ENCODE assay signal across 2 cellular contexts in genomic region chr12:128905003-128905544, GRCh38.
TF ChIP-seq lines count a peak whose summit lies in the region.

No MANE protein-coding gene starts in this region.

TF ChIP-seq in HEK293, 187 proteins besides CTCF, POLR2A, EP300 and RAD21 (continues in another document):
- TF ChIP-seq PRDM2 (tag by site-specific recombination; IDR thresholded peaks at IDR 0.05; ENCODE audit: borderline replicate concordance), result no peak
- no peak for TF ChIP-seq ZBTB26 (tag by site-specific recombination; optimal IDR thresholded peaks at IDR 0.05)
- TF ChIP-seq PATZ1 (tag by site-specific recombination; IDR thresholded peaks at IDR 0.05), result no peak
- 0 out of 2 replicates have a peak, but pooled peaks have one; percentile 4 for TF ChIP-seq ATF2 (tag by site-specific recombination; IDR thresholded peaks at IDR 0.05; ENCODE audit: low read depth)
- no peak for TF ChIP-seq RBAK (tag by site-specific recombination; IDR thresholded peaks at IDR 0.05)
- no peak for TF ChIP-seq ZNF341 (tag by site-specific recombination; IDR thresholded peaks at IDR 0.05; ENCODE audit: low read depth)

TF ChIP-seq in HepG2, 621 proteins besides CTCF, POLR2A, EP300 and RAD21 (continued from another document and continues in another):
- TF ChIP-seq SKIL (CRISPR knock-in tag; IDR thresholded peaks at IDR 0.05; ENCODE audit: borderline replicate concordance) (peak; percentile 57), ZNF784 (CRISPR knock-in tag; IDR thresholded peaks at IDR 0.05; ENCODE audit: borderline replicate concordance) (peak; percentile 54; the same call in 1 of the 2 replicates), SALL1 (CRISPR knock-in tag; IDR thresholded peaks at IDR 0.05) (peak; percentile 98), MED1 (CRISPR knock-in tag; IDR thresholded peaks at IDR 0.05) (peak; percentile 83), ZNF781 (CRISPR knock-in tag; IDR thresholded peaks at IDR 0.05; ENCODE audit: borderline replicate concordance, not compliant biosample characterization) (peak; percentile 54), TBX3 (IDR thresholded peaks at IDR 0.05; ENCODE audit: borderline replicate concordance) (peak; percentile 70; the same call in 1 of the 2 replicates), ZNF749 (CRISPR knock-in tag; IDR thresholded peaks at IDR 0.05; ENCODE audit: borderline replicate concordance) (no peak), ATF2 (CRISPR knock-in tag; IDR thresholded peaks at IDR 0.05) (peak; percentile 55; the same call in 1 of the 2 replicates), HBP1 (CRISPR knock-in tag; IDR thresholded peaks at IDR 0.05; ENCODE audit: low read depth) (peak; percentile 62; the same call in 1 of the 2 replicates), MIER2 (CRISPR knock-in tag; IDR thresholded peaks at IDR 0.05) (peak; percentile 50; the same call in 1 of the 2 replicates), GFI1 (CRISPR knock-in tag; IDR thresholded peaks at IDR 0.05; ENCODE audit: borderline replicate concordance) (no peak), ZSCAN5A (CRISPR knock-in tag; IDR thresholded peaks at IDR 0.05; ENCODE audit: borderline replicate concordance) (peak; percentile 63; the same call in 1 of the 2 replicates), ZNF572 (CRISPR knock-in tag; IDR thresholded peaks at IDR 0.05) (no peak), REL (CRISPR knock-in tag; conservative IDR thresholded peaks at IDR 0.05) (no peak), HOXA3 (CRISPR knock-in tag; IDR thresholded peaks at IDR 0.05) (peak; percentile 96), MNT (IDR thresholded peaks at IDR 0.05) (peak; percentile 68), ZFP36L1 (CRISPR knock-in tag; IDR thresholded peaks at IDR 0.05) (peak; percentile 88; the same call in 1 of the 2 replicates), SKI (IDR thresholded peaks at IDR 0.05; ENCODE audit: partially characterized antibody) (peak; percentile 14), KLF11 (CRISPR knock-in tag; IDR thresholded peaks at IDR 0.05) (0 out of 2 replicates have a peak, but pooled peaks have one; percentile 28), ZNF18 (CRISPR knock-in tag; IDR thresholded peaks at IDR 0.05; ENCODE audit: insufficient replicate concordance) (peak; percentile 61), UBTF (CRISPR knock-in tag; IDR thresholded peaks at IDR 0.05) (peak; percentile 40; the same call in 1 of the 2 replicates), ZSCAN9 (CRISPR knock-in tag; IDR thresholded peaks at IDR 0.05; ENCODE audit: borderline replicate concordance) (peak; percentile 55; the same call in 1 of the 2 replicates), NFIC (IDR thresholded peaks at IDR 0.05; ENCODE audit: low read length) (0 out of 2 replicates have a peak, but pooled peaks have one; percentile 39), BCL6 (CRISPR knock-in tag; IDR thresholded peaks at IDR 0.05) (peak; percentile 84), ZC3H13 (CRISPR knock-in tag; IDR thresholded peaks at IDR 0.05) (0 out of 2 replicates have a peak, but pooled peaks have one; percentile 40), IRF2 (CRISPR knock-in tag; IDR thresholded peaks at IDR 0.05) (peak; percentile 62; the same call in 1 of the 2 replicates), HDAC1 (CRISPR knock-in tag; IDR thresholded peaks at IDR 0.05) (peak; percentile 64), ZNF639 (CRISPR knock-in tag; conservative IDR thresholded peaks at IDR 0.05) (no peak), ZBTB21 (CRISPR knock-in tag; IDR thresholded peaks at IDR 0.05) (peak; percentile 99), GTF2F1 (IDR thresholded peaks at IDR 0.05; ENCODE audit: low read length) (0 out of 2 replicates have a peak, but pooled peaks have one; percentile 38), USF2 (IDR thresholded peaks at IDR 0.05; ENCODE audit: low read depth, low read length) (0 out of 2 replicates have a peak, but pooled peaks have one; percentile 34), USF2 (CRISPR knock-in tag; IDR thresholded peaks at IDR 0.05; ENCODE audit: borderline replicate concordance) (peak; percentile 72; the same call in 1 of the 2 replicates), ZNF12 (CRISPR knock-in tag; IDR thresholded peaks at IDR 0.05) (0 out of 2 replicates have a peak, but pooled peaks have one; percentile 39)
